In the genomic region with DNA sequence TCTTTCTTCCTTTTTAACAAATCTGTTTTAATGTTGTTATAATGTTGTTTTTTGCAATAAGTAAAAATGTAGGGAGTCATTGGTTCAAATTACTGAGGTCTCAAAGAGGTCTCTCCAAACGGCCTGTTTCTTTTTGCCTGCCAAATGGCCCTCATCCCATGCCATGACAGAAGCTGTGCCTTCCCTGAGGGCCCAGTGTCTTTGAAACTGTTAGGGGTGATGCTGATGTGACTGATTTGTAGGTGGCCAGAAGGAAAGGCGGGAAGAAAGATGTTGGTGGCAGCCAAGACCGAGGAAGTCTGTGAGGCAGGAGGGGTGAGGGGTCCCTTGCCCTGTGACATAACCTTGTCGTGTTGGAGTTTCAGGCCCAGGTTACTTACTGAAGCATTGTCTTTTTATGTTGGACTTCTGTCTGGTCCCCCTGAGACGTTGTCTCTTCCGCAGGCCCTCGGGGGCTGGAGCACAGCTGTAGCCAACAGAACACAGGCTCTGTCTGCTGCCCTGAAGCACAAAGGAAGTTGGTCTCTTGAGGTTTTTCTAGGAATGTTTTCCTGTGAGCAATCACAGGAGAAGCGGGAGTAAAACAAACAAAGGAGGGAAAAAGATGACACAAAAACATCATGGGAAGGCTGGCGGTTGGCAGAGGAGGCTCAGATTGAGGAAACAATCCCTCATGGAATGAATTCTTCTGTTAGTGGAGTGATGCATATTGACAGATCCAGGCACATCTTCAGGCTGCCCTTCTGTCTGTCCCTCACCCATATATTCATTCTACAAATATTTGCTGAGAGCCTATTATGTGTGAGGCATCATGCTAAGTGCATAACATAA, we compare ENCODE assay signal across 10 cellular contexts. TPM values are rescaled to one million over a fixed set of nuclear protein-coding genes. Genes with fewer than 3 reads are reported as not detected.
DNase-seq lines count a peak whose midpoint lies in the region; ATAC-seq and TF ChIP-seq lines count a peak whose summit lies in the region.
"Had no signal": no experiment of that assay in that cellular context is flagged by ENCODE, and none has a peak within 500 bp of the region (broad histone marks: within the 10 kb centered on the region; RNA-seq: fewer than 3 reads in every experiment).

No MANE protein-coding gene starts in this region.

- POLR2A ChIA-PET in activated CD8-positive, alpha-beta T cell treated with anti-CD3 and anti-CD28 coated beads, Interleukin-2, amount 10 ng/mL, durations not matched to agents 7 days and 5 days (lab: Charles Lee): no interaction called here
- POLR2A ChIA-PET in activated CD8-positive, alpha-beta T cell treated with anti-CD3 and anti-CD28 coated beads for 36 hours (lab: Charles Lee): no interaction called here

- TF ChIP-seq CTCF in activated CD8-positive, alpha-beta T cell treated with anti-CD3 and anti-CD28 coated beads for 36 hours (IDR thresholded peaks at IDR 0.05): no peak
- TF ChIP-seq CTCF in glutamatergic neuron (IDR thresholded peaks at IDR 0.05; ENCODE audit: partially characterized antibody, unreplicated experiment): no peak

- no peak for DNase-seq in activated CD8-positive, alpha-beta T cell treated with anti-CD3 and anti-CD28 coated beads, Interleukin-2, amount 10 ng/mL, durations not matched to agents 7 days and 5 days
- no peak for DNase-seq in activated CD8-positive, alpha-beta T cell treated with anti-CD3 and anti-CD28 coated beads for 36 hours
- DNase-seq in amniotic epithelial cell (ENCODE audit: low read depth) (peak; percentile 81), glutamatergic neuron (peak; percentile 50), superior temporal gyrus (ENCODE audit: extremely low spot score) (peak; percentile 52), HuH-7.5 (ENCODE audit: low spot score) (no peak), HUDEP-2 (lab: John Stamatoyannopoulos, UW; ENCODE audit: unreplicated experiment in 76 of 76) (no peak), SIG-M5 treated with dmso at 0.1 percent for 504 hours (lab: John Stamatoyannopoulos, UW; ENCODE audit: unreplicated experiment) (no peak)
- DNase-seq: activated gamma-delta T cell, natural killer cell had no signal

- H3K36me3 Mint-ChIP-seq in activated CD8-positive, alpha-beta T cell treated with anti-CD3 and anti-CD28 coated beads, Interleukin-2, amount 10 ng/mL, durations not matched to agents 7 days and 5 days (ENCODE audit: low read depth): peaks cover 19% of the 10 kb centered on the region
- peaks cover under 1% of the 10 kb centered on the region for H3K36me3 Mint-ChIP-seq in activated CD8-positive, alpha-beta T cell treated with anti-CD3 and anti-CD28 coated beads for 36 hours (ENCODE audit: low read depth)
- peaks cover 4% of the 10 kb centered on the region for H3K36me3 Mint-ChIP-seq in glutamatergic neuron (ENCODE audit: unreplicated experiment)
- H3K36me3 Mint-ChIP-seq: natural killer cell had no signal

- intact Hi-C loops in activated CD8-positive, alpha-beta T cell treated with anti-CD3 and anti-CD28 coated beads for 36 hours (cut with micrococcal nuclease): no loop called here

- H3K27ac Mint-ChIP-seq in activated CD8-positive, alpha-beta T cell treated with anti-CD3 and anti-CD28 coated beads, Interleukin-2, amount 10 ng/mL, durations not matched to agents 7 days and 5 days: peak overlapping the region; percentile 25
- no peak overlapping the region for H3K27ac Mint-ChIP-seq in activated CD8-positive, alpha-beta T cell treated with anti-CD3 and anti-CD28 coated beads for 36 hours
- peak overlapping the region; percentile 97 for H3K27ac Mint-ChIP-seq in glutamatergic neuron (ENCODE audit: unreplicated experiment)
- H3K27ac Mint-ChIP-seq: natural killer cell had no signal

- CTCF ChIA-PET in activated CD8-positive, alpha-beta T cell treated with anti-CD3 and anti-CD28 coated beads, Interleukin-2, amount 10 ng/mL, durations not matched to agents 7 days and 5 days (lab: Charles Lee): no interaction called here
- CTCF ChIA-PET in activated CD8-positive, alpha-beta T cell treated with anti-CD3 and anti-CD28 coated beads for 36 hours (lab: Charles Lee): interaction anchor here (0.6 to 9.3 kb wide), 2 partner anchors 66 to 185 kb away, joined by 3 to 60 read pairs; no protein-coding TSS in a partner anchor

- H3K9me3 Mint-ChIP-seq in activated CD8-positive, alpha-beta T cell treated with anti-CD3 and anti-CD28 coated beads, Interleukin-2, amount 10 ng/mL, durations not matched to agents 7 days and 5 days (ENCODE audit: insufficient read depth): peaks cover 15% of the 10 kb centered on the region
- peaks cover 11% of the 10 kb centered on the region for H3K9me3 Mint-ChIP-seq in activated CD8-positive, alpha-beta T cell treated with anti-CD3 and anti-CD28 coated beads for 36 hours
- H3K9me3 Mint-ChIP-seq in glutamatergic neuron (ENCODE audit: unreplicated experiment): peaks cover 12% of the 10 kb centered on the region
- H3K9me3 Mint-ChIP-seq: natural killer cell had no signal

- H3K4me1 Mint-ChIP-seq in activated CD8-positive, alpha-beta T cell treated with anti-CD3 and anti-CD28 coated beads, Interleukin-2, amount 10 ng/mL, durations not matched to agents 7 days and 5 days (ENCODE audit: low read depth): peaks cover 61% of the 10 kb centered on the region
- H3K4me1 Mint-ChIP-seq in activated CD8-positive, alpha-beta T cell treated with anti-CD3 and anti-CD28 coated beads for 36 hours (ENCODE audit: low read depth): peaks cover 42% of the 10 kb centered on the region
- H3K4me1 Mint-ChIP-seq in glutamatergic neuron (ENCODE audit: low read depth, unreplicated experiment): peaks cover 50% of the 10 kb centered on the region

- ATAC-seq in activated CD8-positive, alpha-beta T cell treated with anti-CD3 and anti-CD28 coated beads, Interleukin-2, amount 10 ng/mL, durations not matched to agents 7 days and 5 days: no peak
- no peak for ATAC-seq in activated CD8-positive, alpha-beta T cell treated with anti-CD3 and anti-CD28 coated beads for 36 hours
- ATAC-seq: natural killer cell had no signal

- no peaks in the 10 kb centered on the region for H3K27me3 Mint-ChIP-seq in activated CD8-positive, alpha-beta T cell treated with anti-CD3 and anti-CD28 coated beads, Interleukin-2, amount 10 ng/mL, durations not matched to agents 7 days and 5 days (ENCODE audit: low read depth)
- no peaks in the 10 kb centered on the region for H3K27me3 Mint-ChIP-seq in activated CD8-positive, alpha-beta T cell treated with anti-CD3 and anti-CD28 coated beads for 36 hours
- H3K27me3 Mint-ChIP-seq in glutamatergic neuron (ENCODE audit: unreplicated experiment): peaks cover 12% of the 10 kb centered on the region

- no peak overlapping the region for H3K4me3 Mint-ChIP-seq in activated CD8-positive, alpha-beta T cell treated with anti-CD3 and anti-CD28 coated beads, Interleukin-2, amount 10 ng/mL, durations not matched to agents 7 days and 5 days
- no peak overlapping the region for H3K4me3 Mint-ChIP-seq in activated CD8-positive, alpha-beta T cell treated with anti-CD3 and anti-CD28 coated beads for 36 hours
- peak overlapping the region; percentile 71 for H3K4me3 Mint-ChIP-seq in glutamatergic neuron (ENCODE audit: unreplicated experiment)
- H3K4me3 Mint-ChIP-seq: natural killer cell had no signal

RNA-seq across cellular contexts. Expression of gene ST3GAL5, which starts 4.9 kb away (rescaled TPM):
- 10 to 100 TPM; 43.4 to 46.7 TPM for total RNA-seq in activated CD8-positive, alpha-beta T cell treated with anti-CD3 and anti-CD28 coated beads, Interleukin-2, amount 10 ng/mL, durations not matched to agents 7 days and 5 days
- total RNA-seq in activated CD8-positive, alpha-beta T cell treated with anti-CD3 and anti-CD28 coated beads for 36 hours: 10 to 100 TPM; 21.1 to 21.5 TPM
- 46.5 TPM for total RNA-seq in glutamatergic neuron (ENCODE audit: unreplicated experiment)

Comparison
In these comparisons a context has a peak if more than half of its experiments do, and no peak if none do; other contexts are left out.
1. DNase-seq: peak in amniotic epithelial cell (single experiment), glutamatergic neuron (single experiment) and superior temporal gyrus (single experiment); none in activated CD8-positive, alpha-beta T cell treated with anti-CD3 and anti-CD28 coated beads, Interleukin-2, amount 10 ng/mL, durations not matched to agents 7 days and 5 days (single experiment), activated CD8-positive, alpha-beta T cell treated with anti-CD3 and anti-CD28 coated beads for 36 hours (single experiment), HuH-7.5 (single experiment), HUDEP-2 (0 of 76) and SIG-M5 treated with dmso at 0.1 percent for 504 hours (single experiment).